ENCODE assay signal across 8 cellular contexts in the genomic region with DNA sequence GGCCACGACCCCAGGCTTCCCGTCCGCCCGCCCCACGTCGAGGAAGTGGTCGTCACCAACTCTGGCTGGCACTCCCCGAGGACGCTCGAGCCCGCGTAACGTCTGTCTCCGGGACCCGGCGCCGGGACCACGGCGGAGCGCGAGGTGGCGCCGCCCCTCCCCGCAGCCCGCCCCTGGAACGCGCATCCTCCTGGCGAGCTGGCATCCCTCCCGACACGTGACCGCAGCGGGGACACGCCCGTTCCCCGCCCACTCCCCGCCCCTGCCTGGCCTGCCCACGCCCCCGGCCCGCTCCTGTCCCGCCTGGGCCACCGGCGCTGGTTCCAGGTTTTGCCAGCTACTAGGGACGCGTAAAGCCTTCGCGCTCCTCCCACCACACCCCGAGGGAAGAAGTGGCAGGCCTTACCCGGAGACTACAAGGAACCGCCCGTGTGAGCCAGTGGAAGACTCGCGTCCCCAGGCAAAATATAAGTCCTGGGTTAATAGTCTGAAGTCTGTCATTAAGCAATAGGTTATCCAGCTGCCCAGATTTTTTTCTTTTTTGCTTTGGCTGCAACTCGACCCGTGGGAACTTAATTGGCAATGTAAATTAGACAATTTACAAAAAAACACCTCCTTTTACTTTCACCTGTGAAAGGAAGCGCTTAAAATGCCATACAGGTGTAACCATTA.
DNase-seq lines count a peak whose midpoint lies in the region; ATAC-seq and TF ChIP-seq lines count a peak whose summit lies in the region.

A gene (minus strand): TSS at position 131 of the 672 bp plus-strand sequence. CDS start 20,291 bp downstream, outside the sequence.

- H3K9me3 Mint-ChIP-seq in activated naive CD8-positive, alpha-beta T cell (ENCODE audit: low read depth): no peaks in the 10 kb centered on the region

- no peaks in the 10 kb centered on the region for H3K27me3 ChIP-seq in neutrophil

- peak; percentile 29 for DNase-seq in AG04449 (ENCODE audit: low read depth, low spot score)
- peak; percentile 95 for DNase-seq in NCI-H1105 (lab: John Stamatoyannopoulos, UW)
- DNase-seq in SKM-1 treated with dmso at 0.1 percent for 144 hours (lab: John Stamatoyannopoulos, UW; ENCODE audit: unreplicated experiment): peak; percentile 91
- peak; percentile 88 for DNase-seq in globus pallidus (ENCODE audit: low spot score)
- peak; percentile 72 for DNase-seq in stromal cell of bone marrow (ENCODE audit: low read depth)

- peak; percentile 60 for ATAC-seq in GM21390 (IDR thresholded peaks at IDR 0.05; ENCODE audit: unreplicated experiment)

- H3K9me3 ChIP-seq in neutrophil: no peaks in the 10 kb centered on the region

- H3K27me3 Mint-ChIP-seq in activated naive CD8-positive, alpha-beta T cell: peaks cover 10% of the 10 kb centered on the region

- H3K4me3 Mint-ChIP-seq in activated naive CD8-positive, alpha-beta T cell: peak within 1 kb of the TSS; percentile 90

- peaks cover 17 to 21% of the 10 kb centered on the region in 2 experiments for H3K4me1 ChIP-seq in neutrophil (ENCODE audit: control insufficient read depth in 1 of 2, insufficient read depth in 1 of 2, low read depth in 1 of 2, low read length in 1 of 2)

- CTCF ChIA-PET in AG04449 (lab: Yijun Ruan, JAX): interaction anchor here (0.7 to 2.5 kb wide), 6 partner anchors 12 to 221 kb away, joined by 3 to 9 read pairs (median 4); no protein-coding TSS in a partner anchor

- peak within 1 kb of the TSS; percentile 75 for H3K4me3 ChIP-seq in AG04449 (ENCODE audit: low read depth, low read length)
- H3K4me3 ChIP-seq in neutrophil (ENCODE audit: low read depth in 1 of 2, low read length in 1 of 2): peak within 1 kb of the TSS; percentile 80 to 89

- peak within 1 kb of the TSS; percentile 68 for H3K27ac ChIP-seq in neutrophil

- H3K36me3 Mint-ChIP-seq in activated naive CD8-positive, alpha-beta T cell: peaks cover 2% of the 10 kb centered on the region

- TF ChIP-seq CTCF in AG04449 (IDR thresholded peaks at IDR 0.05; ENCODE audit: insufficient read depth, low read length, missing control alignments): no peak
- TF ChIP-seq CTCF in neutrophil (IDR thresholded peaks at IDR 0.05): peak; percentile 36

- no peaks in the 10 kb centered on the region for H3K36me3 ChIP-seq in neutrophil

- peak within 1 kb of the TSS; percentile 64 for H3K27ac Mint-ChIP-seq in activated naive CD8-positive, alpha-beta T cell

- POLR2A ChIA-PET in AG04449 (lab: Yijun Ruan, JAX): interaction anchor here (0.7 to 2.5 kb wide), 4 partner anchors 29 to 127 kb away, joined by 3 to 8 read pairs (median 4); a partner anchor contains a TSS

- peaks cover 21% of the 10 kb centered on the region for H3K4me1 Mint-ChIP-seq in activated naive CD8-positive, alpha-beta T cell (ENCODE audit: low read depth)

Comparison
In these comparisons a context has a peak if more than half of its experiments do, and no peak if none do; other contexts are left out.
1. Peak in every context shown above with its lines: DNase-seq, ATAC-seq, H3K4me3 ChIP-seq and H3K27ac ChIP-seq.
2. DNase-seq: peak in every context shown above with its lines; median percentile 95 in NCI-H1105; 91 in SKM-1 treated with dmso at 0.1 percent for 144 hours; 88 in globus pallidus; 72 in stromal cell of bone marrow; 29 in AG04449.